9 cellular contexts compared by ENCODE assay signal in the genomic region with DNA sequence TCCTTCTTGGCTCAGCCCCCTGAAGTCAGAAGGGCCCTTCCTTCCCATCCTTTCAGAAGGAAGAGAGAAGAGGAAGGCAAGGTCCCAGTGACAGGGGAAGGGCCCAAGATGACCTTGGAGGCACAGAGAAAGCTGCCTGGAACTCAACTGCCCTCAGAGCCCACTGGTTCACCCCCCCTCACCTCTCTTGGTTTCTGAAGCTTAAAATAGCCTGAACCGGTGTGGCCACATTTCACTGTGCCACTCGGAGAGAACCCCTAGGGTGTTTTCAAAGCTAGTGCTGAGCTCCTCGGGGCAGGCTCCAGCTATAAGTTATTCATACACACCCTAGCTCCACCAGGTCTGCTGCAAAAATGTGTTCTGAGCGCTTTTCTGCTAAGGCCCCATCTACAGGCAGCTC.
DNase-seq lines count a peak whose midpoint lies in the region; ATAC-seq and TF ChIP-seq lines count a peak whose summit lies in the region.
"Had no signal": no experiment of that assay in that cellular context is flagged by ENCODE, and none has a peak within 500 bp of the region (broad histone marks: within the 10 kb centered on the region; RNA-seq: fewer than 3 reads in every experiment).

No MANE protein-coding gene starts in this region.

- intact Hi-C loops in left lung (cut with DNase I) (no loop called here), testis (cut with DNase I; ENCODE audit: low total_unique reads) (no loop called here)
- intact Hi-C loops in activated naive CD4-positive, alpha-beta T cell treated with anti-CD3 and anti-CD28 coated beads for 36 hours (cut with micrococcal nuclease), result no loop called here

- peaks cover 5% of the 10 kb centered on the region for H3K27me3 Mint-ChIP-seq in activated naive CD4-positive, alpha-beta T cell treated with anti-CD3 and anti-CD28 coated beads for 36 hours (ENCODE audit: low read depth)
- peaks cover 3% of the 10 kb centered on the region for H3K27me3 Mint-ChIP-seq in activated T-helper 17 cell treated with anti-CD3 and anti-CD28 coated beads, Interleukin-2, amount 50 U/mL, for 72 hours

- CTCF ChIA-PET in activated naive CD4-positive, alpha-beta T cell treated with anti-CD3 and anti-CD28 coated beads for 36 hours (lab: Charles Lee), result interaction anchor here (0.5 to 0.9 kb wide), 2 partner anchors 29 to 107 kb away, joined by 3 to 4 read pairs; no protein-coding TSS in a partner anchor

- H3K4me3 ChIP-seq in left lung, result no peak overlapping the region
- no peak overlapping the region for H3K4me3 ChIP-seq in testis

- TF ChIP-seq CTCF in left lung (IDR thresholded peaks at IDR 0.05) (no peak), testis (IDR thresholded peaks at IDR 0.05) (no peak)

- H3K36me3 Mint-ChIP-seq in activated naive CD4-positive, alpha-beta T cell treated with anti-CD3 and anti-CD28 coated beads for 36 hours (ENCODE audit: low read depth), result peaks cover 3% of the 10 kb centered on the region
- no peaks in the 10 kb centered on the region for H3K36me3 Mint-ChIP-seq in activated T-helper 17 cell treated with anti-CD3 and anti-CD28 coated beads, Interleukin-2, amount 50 U/mL, for 72 hours (ENCODE audit: low read depth)

- no peak overlapping the region for H3K27ac Mint-ChIP-seq in activated naive CD4-positive, alpha-beta T cell treated with anti-CD3 and anti-CD28 coated beads for 36 hours
- no peak overlapping the region for H3K27ac Mint-ChIP-seq in activated T-helper 17 cell treated with anti-CD3 and anti-CD28 coated beads, Interleukin-2, amount 50 U/mL, for 72 hours

- DNase-seq in left lung (peak in 1 of 2 donors; percentile 63), testis (no peak)
- no peak for DNase-seq in activated naive CD4-positive, alpha-beta T cell treated with anti-CD3 and anti-CD28 coated beads for 36 hours
- no peak for DNase-seq in activated T-cell treated with anti-CD3 and anti-CD28 coated beads, Interleukin-2, amount 50 U/mL, for 1 hour

- H3K36me3 ChIP-seq in left lung, result no peaks in the 10 kb centered on the region
- no peaks in the 10 kb centered on the region for H3K36me3 ChIP-seq in testis (ENCODE audit: low read depth, missing control alignments)

- H3K27me3 ChIP-seq in left lung, result no peaks in the 10 kb centered on the region
- no peaks in the 10 kb centered on the region for H3K27me3 ChIP-seq in testis

- H3K9me3 ChIP-seq in left lung (no peaks in the 10 kb centered on the region), testis (no peaks in the 10 kb centered on the region)

- H3K27ac ChIP-seq in left lung (no peak overlapping the region), testis (no peak overlapping the region)

- peaks cover 13% of the 10 kb centered on the region for H3K9me3 Mint-ChIP-seq in activated naive CD4-positive, alpha-beta T cell treated with anti-CD3 and anti-CD28 coated beads for 36 hours
- peaks cover 4% of the 10 kb centered on the region for H3K9me3 Mint-ChIP-seq in activated T-helper 17 cell treated with anti-CD3 and anti-CD28 coated beads, Interleukin-2, amount 50 U/mL, for 72 hours
- H3K9me3 Mint-ChIP-seq: nephron had no signal

- TF ChIP-seq POLR2A in testis (IDR thresholded peaks at IDR 0.05), result no peak

- H3K4me3 Mint-ChIP-seq in activated naive CD4-positive, alpha-beta T cell treated with anti-CD3 and anti-CD28 coated beads for 36 hours, result no peak overlapping the region
- H3K4me3 Mint-ChIP-seq in activated T-helper 17 cell treated with anti-CD3 and anti-CD28 coated beads, Interleukin-2, amount 50 U/mL, for 72 hours, result no peak overlapping the region
- H3K4me3 Mint-ChIP-seq: nephron had no signal

- WGBS in testis, 2 donors, result 52 to 84% methylated on average over 4 of the region's 4 CpGs

- H3K4me1 ChIP-seq in left lung (peaks cover 6 to 12% of the 10 kb centered on the region in 2 donors), testis (no peaks in the 10 kb centered on the region)

- ATAC-seq in GM18858 (IDR thresholded peaks at IDR 0.05; ENCODE audit: unreplicated experiment), result peak; percentile 81
- ATAC-seq in GM21717 (IDR thresholded peaks at IDR 0.05; ENCODE audit: unreplicated experiment), result peak; percentile 89
- peak; percentile 88 for ATAC-seq in HG03521 (IDR thresholded peaks at IDR 0.05; ENCODE audit: unreplicated experiment)
- peak; percentile 97 for ATAC-seq in left lung
- ATAC-seq in activated T-helper 17 cell treated with anti-CD3 and anti-CD28 coated beads, Interleukin-2, amount 50 U/mL, for 72 hours (replicated peaks), result no peak

- peaks cover 9% of the 10 kb centered on the region for H3K4me1 Mint-ChIP-seq in activated naive CD4-positive, alpha-beta T cell treated with anti-CD3 and anti-CD28 coated beads for 36 hours (ENCODE audit: low read depth)
- peaks cover 5% of the 10 kb centered on the region for H3K4me1 Mint-ChIP-seq in activated T-helper 17 cell treated with anti-CD3 and anti-CD28 coated beads, Interleukin-2, amount 50 U/mL, for 72 hours
